Comparison of ENCODE assay signal across 9 cellular contexts in genomic region chr6:144675231-144675861, GRCh38.
DNase-seq lines count a peak whose midpoint lies in the region; ATAC-seq, FAIRE-seq and TF ChIP-seq lines count a peak whose summit lies in the region.
"Had no signal": no experiment of that assay in that cellular context is flagged by ENCODE, and none has a peak within 500 bp of the region (broad histone marks: within the 10 kb centered on the region; RNA-seq: fewer than 3 reads in every experiment).

No MANE protein-coding gene starts in this region.

- peaks cover 15 to 23% of the 10 kb centered on the region in 2 donors for H3K4me1 Mint-ChIP-seq in stimulated activated naive B cell treated with anti-CD40 and anti-IgM and Interleukin-4, amounts not matched to agents 10 μg/mL and 1 μg/mL and 100 μg/mL, for 72 hours

- TF ChIP-seq CTCF in left ventricle myocardium inferior (IDR thresholded peaks at IDR 0.05; ENCODE audit: borderline replicate concordance) (no peak), vagina (IDR thresholded peaks at IDR 0.05) (no peak)

- H3K36me3 ChIP-seq in left ventricle myocardium inferior, result peaks cover 8% of the 10 kb centered on the region
- no peaks in the 10 kb centered on the region for H3K36me3 ChIP-seq in vagina

- no peak overlapping the region for H3K4me3 ChIP-seq in left ventricle myocardium inferior
- H3K4me3 ChIP-seq in vagina, result no peak overlapping the region
- H3K4me3 ChIP-seq: BLaER1 treated with 17β-estradiol and CSF1 and Interleukin-3, amounts not matched to agents 10 nM and 100 nM had no signal

- peak; percentile 37 for ATAC-seq in esophagus mucosa
- peak; percentile 81 to 89 for ATAC-seq in stimulated activated naive B cell treated with anti-CD40 and anti-IgM and Interleukin-4, amounts not matched to agents 10 μg/mL and 1 μg/mL and 100 μg/mL, for 72 hours (replicated peaks)

- H3K36me3 Mint-ChIP-seq in stimulated activated naive B cell treated with anti-CD40 and anti-IgM and Interleukin-4, amounts not matched to agents 10 μg/mL and 1 μg/mL and 100 μg/mL, for 72 hours, result peaks cover 30 to 43% of the 10 kb centered on the region in 2 donors

- peaks cover 19% of the 10 kb centered on the region for H3K4me1 ChIP-seq in left ventricle myocardium inferior
- peaks cover 12% of the 10 kb centered on the region for H3K4me1 ChIP-seq in vagina

- no peak for TF ChIP-seq POLR2A in vagina (IDR thresholded peaks at IDR 0.05)

- no peak overlapping the region for H3K27ac ChIP-seq in left ventricle myocardium inferior (replicated peaks)
- H3K27ac ChIP-seq in vagina, result no peak overlapping the region

- H3K9me3 ChIP-seq in left ventricle myocardium inferior (replicated peaks) (peaks cover 54% of the 10 kb centered on the region), vagina (no peaks in the 10 kb centered on the region)

- DNase-seq in activated CD4-positive, alpha-beta T cell treated with anti-CD3 and anti-CD28 coated beads for 48 hours, result peak; percentile 55
- no peak for DNase-seq in activated CD4-positive, alpha-beta T cell treated with anti-CD3 and anti-CD28 coated beads, Interleukin-2, amount 50 U/mL, for 1 hour
- DNase-seq in RCC 7860 (ENCODE audit: low spot score), result peak; percentile 14
- peak; percentile 37 for DNase-seq in stimulated activated naive B cell treated with anti-CD40 and anti-IgM and Interleukin-4, amounts not matched to agents 10 μg/mL and 1 μg/mL and 100 μg/mL, for 72 hours
- no peak for DNase-seq in NCI-H1436 treated with DMSO at 0.1 percent for 48 hours (lab: John Stamatoyannopoulos, UW)
- no peak for DNase-seq in left ventricle myocardium inferior
- DNase-seq in vagina (ENCODE audit: extremely low spot score in 2 of 2), result no peak

- peak overlapping the region; percentile 1 to 20 for H3K4me3 Mint-ChIP-seq in stimulated activated naive B cell treated with anti-CD40 and anti-IgM and Interleukin-4, amounts not matched to agents 10 μg/mL and 1 μg/mL and 100 μg/mL, for 72 hours

- intact Hi-C loops in left ventricle myocardium inferior (cut with micrococcal nuclease) (no loop called here), vagina (cut with DNase I) (no loop called here)

- H3K9me3 Mint-ChIP-seq in stimulated activated naive B cell treated with anti-CD40 and anti-IgM and Interleukin-4, amounts not matched to agents 10 μg/mL and 1 μg/mL and 100 μg/mL, for 72 hours, result peaks cover 20 to 21% of the 10 kb centered on the region in 2 donors

- FAIRE-seq in RCC 7860 (lab: Jason Lieb, UNC), result peak; percentile 25

- H3K27ac Mint-ChIP-seq in stimulated activated naive B cell treated with anti-CD40 and anti-IgM and Interleukin-4, amounts not matched to agents 10 μg/mL and 1 μg/mL and 100 μg/mL, for 72 hours, result peak overlapping the region; percentile 72

- no peaks in the 10 kb centered on the region for H3K27me3 Mint-ChIP-seq in stimulated activated naive B cell treated with anti-CD40 and anti-IgM and Interleukin-4, amounts not matched to agents 10 μg/mL and 1 μg/mL and 100 μg/mL, for 72 hours

- H3K27me3 ChIP-seq in left ventricle myocardium inferior (ENCODE audit: low read depth), result no peaks in the 10 kb centered on the region
- no peaks in the 10 kb centered on the region for H3K27me3 ChIP-seq in vagina
- H3K27me3 ChIP-seq: BLaER1 treated with 17β-estradiol and CSF1 and Interleukin-3, amounts not matched to agents 10 nM and 100 nM had no signal

Comparison
In these comparisons a context has a peak if more than half of its experiments do, and no peak if none do; other contexts are left out.
1. DNase-seq: peak in activated CD4-positive, alpha-beta T cell treated with anti-CD3 and anti-CD28 coated beads for 48 hours (single experiment), RCC 7860 (single experiment) and stimulated activated naive B cell treated with anti-CD40 and anti-IgM and Interleukin-4, amounts not matched to agents 10 μg/mL and 1 μg/mL and 100 μg/mL, for 72 hours (single experiment); none in activated CD4-positive, alpha-beta T cell treated with anti-CD3 and anti-CD28 coated beads, Interleukin-2, amount 50 U/mL, for 1 hour (single experiment), NCI-H1436 treated with DMSO at 0.1 percent for 48 hours (single experiment), left ventricle myocardium inferior (single experiment) and vagina (0 of 2).